Comparison of ENCODE assay signal across 1 cellular context in genomic region chr5:79111960-79112702, GRCh38.
A peak's percentile ranks its signal among the peaks of the same experiment; 100 is the strongest.
TF ChIP-seq lines count a peak whose summit lies in the region.

No MANE protein-coding gene starts in this region.

TF ChIP-seq in HepG2, 621 proteins besides CTCF, POLR2A, EP300 and RAD21 (continued from another document):
- TF ChIP-seq, protein P1, sequence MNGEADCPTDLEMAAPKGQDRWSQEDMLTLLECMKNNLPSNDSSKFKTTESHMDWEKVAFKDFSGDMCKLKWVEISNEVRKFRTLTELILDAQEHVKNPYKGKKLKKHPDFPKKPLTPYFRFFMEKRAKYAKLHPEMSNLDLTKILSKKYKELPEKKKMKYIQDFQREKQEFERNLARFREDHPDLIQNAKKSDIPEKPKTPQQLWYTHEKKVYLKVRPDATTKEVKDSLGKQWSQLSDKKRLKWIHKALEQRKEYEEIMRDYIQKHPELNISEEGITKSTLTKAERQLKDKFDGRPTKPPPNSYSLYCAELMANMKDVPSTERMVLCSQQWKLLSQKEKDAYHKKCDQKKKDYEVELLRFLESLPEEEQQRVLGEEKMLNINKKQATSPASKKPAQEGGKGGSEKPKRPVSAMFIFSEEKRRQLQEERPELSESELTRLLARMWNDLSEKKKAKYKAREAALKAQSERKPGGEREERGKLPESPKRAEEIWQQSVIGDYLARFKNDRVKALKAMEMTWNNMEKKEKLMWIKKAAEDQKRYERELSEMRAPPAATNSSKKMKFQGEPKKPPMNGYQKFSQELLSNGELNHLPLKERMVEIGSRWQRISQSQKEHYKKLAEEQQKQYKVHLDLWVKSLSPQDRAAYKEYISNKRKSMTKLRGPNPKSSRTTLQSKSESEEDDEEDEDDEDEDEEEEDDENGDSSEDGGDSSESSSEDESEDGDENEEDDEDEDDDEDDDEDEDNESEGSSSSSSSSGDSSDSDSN (CRISPR knock-in tag; IDR thresholded peaks at IDR 0.05), result peak; percentile 62
- TF ChIP-seq PITX1 (CRISPR knock-in tag; IDR thresholded peaks at IDR 0.05) (0 out of 2 replicates have a peak, but pooled peaks have one; percentile 7), ZMYM3 (CRISPR knock-in tag; IDR thresholded peaks at IDR 0.05) (0 out of 2 replicates have a peak, but pooled peaks have one; percentile 33), ZNF850 (CRISPR knock-in tag; conservative IDR thresholded peaks at IDR 0.05) (no peak), ZNF230 (CRISPR knock-in tag; IDR thresholded peaks at IDR 0.05) (no peak), ZBTB8A (CRISPR knock-in tag; IDR thresholded peaks at IDR 0.05; ENCODE audit: borderline replicate concordance, low read depth) (peak; percentile 89; the same call in 1 of the 2 replicates)
